1 cellular context compared by ENCODE assay signal in the genomic region with DNA sequence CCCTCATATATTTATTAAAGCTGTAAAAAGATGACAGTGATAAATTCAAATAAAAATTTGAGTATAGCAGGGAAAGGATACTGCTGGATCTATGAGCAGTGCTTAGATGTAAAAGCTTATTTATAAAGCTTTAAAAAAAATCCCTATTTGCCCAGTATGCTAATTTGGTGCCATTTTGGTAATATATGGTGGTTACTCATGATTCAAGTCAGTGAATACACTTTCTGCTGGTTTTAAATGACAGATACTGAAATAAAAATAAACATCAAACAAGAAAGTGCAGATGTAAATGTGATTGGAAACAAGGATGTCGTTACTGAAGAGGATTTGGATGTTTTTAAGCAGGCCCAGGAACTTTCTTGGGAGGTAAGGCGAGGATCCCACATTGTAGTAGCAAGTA.
TF ChIP-seq lines count a peak whose summit lies in the region.

No MANE protein-coding gene starts in this region.

TF ChIP-seq in GM12878, 131 proteins besides CTCF, POLR2A, EP300 and RAD21:
- TF ChIP-seq POU2F2 (IDR thresholded peaks at IDR 0.05; ENCODE audit: borderline replicate concordance, low read depth, low read length) (peak; percentile 22; the same call in 1 of the 3 replicates), POLR2AphosphoS5 (IDR thresholded peaks at IDR 0.05; ENCODE audit: low read length) (no peak), WRNIP1 (IDR thresholded peaks at IDR 0.05; ENCODE audit: borderline replicate concordance, low read depth, low read length) (no peak), TAF1 (IDR thresholded peaks at IDR 0.05; ENCODE audit: borderline replicate concordance, low read depth, low read length) (no peak), FOXM1 (IDR thresholded peaks at IDR 0.05; ENCODE audit: low read depth, low read length) (peak; percentile 35; the same call in 1 of the 2 replicates), MEF2A (IDR thresholded peaks at IDR 0.05; ENCODE audit: insufficient read depth, low read depth, low read length) (peak; percentile 62; the same call in 1 of the 2 replicates), SMC3 (IDR thresholded peaks at IDR 0.05; ENCODE audit: borderline replicate concordance, low read length) (no peak), ZNF217 (IDR thresholded peaks at IDR 0.05) (no peak), IKZF2 (IDR thresholded peaks at IDR 0.05) (no peak), PML (IDR thresholded peaks at IDR 0.05; ENCODE audit: low read length) (no peak), CREM (IDR thresholded peaks at IDR 0.05; ENCODE audit: low read depth) (no peak), RUNX3 (IDR thresholded peaks at IDR 0.05; ENCODE audit: low read length) (peak; percentile 73), ZNF207 (IDR thresholded peaks at IDR 0.05; ENCODE audit: borderline replicate concordance) (no peak), TCF7 (IDR thresholded peaks at IDR 0.05; ENCODE audit: borderline replicate concordance) (peak; percentile 66; the same call in 1 of the 2 replicates), EED (IDR thresholded peaks at IDR 0.05; ENCODE audit: low read depth) (no peak), JUND (IDR thresholded peaks at IDR 0.05; ENCODE audit: low read depth, low read length) (no peak), JUNB (IDR thresholded peaks at IDR 0.05) (0 out of 2 replicates have a peak, but pooled peaks have one; percentile 16), TBL1XR1 (IDR thresholded peaks at IDR 0.05; ENCODE audit: low read depth, low read length) (no peak), IKZF1 (conservative IDR thresholded peaks at IDR 0.05) (no peak), RAD51 (IDR thresholded peaks at IDR 0.05) (no peak), MXI1 (IDR thresholded peaks at IDR 0.05; ENCODE audit: low read depth, low read length) (0 out of 2 replicates have a peak, but pooled peaks have one; percentile 0), BHLHE40 (IDR thresholded peaks at IDR 0.05; ENCODE audit: borderline replicate concordance in 1 of 2, low read depth in 2 of 2, low read length in 1 of 2) (no peak), YBX1 (IDR thresholded peaks at IDR 0.05) (no peak), ZNF622 (IDR thresholded peaks at IDR 0.05) (no peak)
- TF ChIP-seq, protein P1, sequence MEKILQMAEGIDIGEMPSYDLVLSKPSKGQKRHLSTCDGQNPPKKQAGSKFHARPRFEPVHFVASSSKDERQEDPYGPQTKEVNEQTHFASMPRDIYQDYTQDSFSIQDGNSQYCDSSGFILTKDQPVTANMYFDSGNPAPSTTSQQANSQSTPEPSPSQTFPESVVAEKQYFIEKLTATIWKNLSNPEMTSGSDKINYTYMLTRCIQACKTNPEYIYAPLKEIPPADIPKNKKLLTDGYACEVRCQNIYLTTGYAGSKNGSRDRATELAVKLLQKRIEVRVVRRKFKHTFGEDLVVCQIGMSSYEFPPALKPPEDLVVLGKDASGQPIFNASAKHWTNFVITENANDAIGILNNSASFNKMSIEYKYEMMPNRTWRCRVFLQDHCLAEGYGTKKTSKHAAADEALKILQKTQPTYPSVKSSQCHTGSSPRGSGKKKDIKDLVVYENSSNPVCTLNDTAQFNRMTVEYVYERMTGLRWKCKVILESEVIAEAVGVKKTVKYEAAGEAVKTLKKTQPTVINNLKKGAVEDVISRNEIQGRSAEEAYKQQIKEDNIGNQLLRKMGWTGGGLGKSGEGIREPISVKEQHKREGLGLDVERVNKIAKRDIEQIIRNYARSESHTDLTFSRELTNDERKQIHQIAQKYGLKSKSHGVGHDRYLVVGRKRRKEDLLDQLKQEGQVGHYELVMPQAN (conservative IDR thresholded peaks at IDR 0.05): no peak
- TF ChIP-seq, protein P2, sequence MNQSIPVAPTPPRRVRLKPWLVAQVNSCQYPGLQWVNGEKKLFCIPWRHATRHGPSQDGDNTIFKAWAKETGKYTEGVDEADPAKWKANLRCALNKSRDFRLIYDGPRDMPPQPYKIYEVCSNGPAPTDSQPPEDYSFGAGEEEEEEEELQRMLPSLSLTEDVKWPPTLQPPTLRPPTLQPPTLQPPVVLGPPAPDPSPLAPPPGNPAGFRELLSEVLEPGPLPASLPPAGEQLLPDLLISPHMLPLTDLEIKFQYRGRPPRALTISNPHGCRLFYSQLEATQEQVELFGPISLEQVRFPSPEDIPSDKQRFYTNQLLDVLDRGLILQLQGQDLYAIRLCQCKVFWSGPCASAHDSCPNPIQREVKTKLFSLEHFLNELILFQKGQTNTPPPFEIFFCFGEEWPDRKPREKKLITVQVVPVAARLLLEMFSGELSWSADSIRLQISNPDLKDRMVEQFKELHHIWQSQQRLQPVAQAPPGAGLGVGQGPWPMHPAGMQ (IDR thresholded peaks at IDR 0.05; ENCODE audit: borderline replicate concordance): no peak
- TF ChIP-seq, protein P3, sequence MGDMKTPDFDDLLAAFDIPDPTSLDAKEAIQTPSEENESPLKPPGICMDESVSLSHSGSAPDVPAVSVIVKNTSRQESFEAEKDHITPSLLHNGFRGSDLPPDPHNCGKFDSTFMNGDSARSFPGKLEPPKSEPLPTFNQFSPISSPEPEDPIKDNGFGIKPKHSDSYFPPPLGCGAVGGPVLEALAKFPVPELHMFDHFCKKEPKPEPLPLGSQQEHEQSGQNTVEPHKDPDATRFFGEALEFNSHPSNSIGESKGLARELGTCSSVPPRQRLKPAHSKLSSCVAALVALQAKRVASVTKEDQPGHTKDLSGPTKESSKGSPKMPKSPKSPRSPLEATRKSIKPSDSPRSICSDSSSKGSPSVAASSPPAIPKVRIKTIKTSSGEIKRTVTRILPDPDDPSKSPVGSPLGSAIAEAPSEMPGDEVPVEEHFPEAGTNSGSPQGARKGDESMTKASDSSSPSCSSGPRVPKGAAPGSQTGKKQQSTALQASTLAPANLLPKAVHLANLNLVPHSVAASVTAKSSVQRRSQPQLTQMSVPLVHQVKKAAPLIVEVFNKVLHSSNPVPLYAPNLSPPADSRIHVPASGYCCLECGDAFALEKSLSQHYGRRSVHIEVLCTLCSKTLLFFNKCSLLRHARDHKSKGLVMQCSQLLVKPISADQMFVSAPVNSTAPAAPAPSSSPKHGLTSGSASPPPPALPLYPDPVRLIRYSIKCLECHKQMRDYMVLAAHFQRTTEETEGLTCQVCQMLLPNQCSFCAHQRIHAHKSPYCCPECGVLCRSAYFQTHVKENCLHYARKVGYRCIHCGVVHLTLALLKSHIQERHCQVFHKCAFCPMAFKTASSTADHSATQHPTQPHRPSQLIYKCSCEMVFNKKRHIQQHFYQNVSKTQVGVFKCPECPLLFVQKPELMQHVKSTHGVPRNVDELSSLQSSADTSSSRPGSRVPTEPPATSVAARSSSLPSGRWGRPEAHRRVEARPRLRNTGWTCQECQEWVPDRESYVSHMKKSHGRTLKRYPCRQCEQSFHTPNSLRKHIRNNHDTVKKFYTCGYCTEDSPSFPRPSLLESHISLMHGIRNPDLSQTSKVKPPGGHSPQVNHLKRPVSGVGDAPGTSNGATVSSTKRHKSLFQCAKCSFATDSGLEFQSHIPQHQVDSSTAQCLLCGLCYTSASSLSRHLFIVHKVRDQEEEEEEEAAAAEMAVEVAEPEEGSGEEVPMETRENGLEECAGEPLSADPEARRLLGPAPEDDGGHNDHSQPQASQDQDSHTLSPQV (IDR thresholded peaks at IDR 0.05): no peak
- TF ChIP-seq, protein P4, sequence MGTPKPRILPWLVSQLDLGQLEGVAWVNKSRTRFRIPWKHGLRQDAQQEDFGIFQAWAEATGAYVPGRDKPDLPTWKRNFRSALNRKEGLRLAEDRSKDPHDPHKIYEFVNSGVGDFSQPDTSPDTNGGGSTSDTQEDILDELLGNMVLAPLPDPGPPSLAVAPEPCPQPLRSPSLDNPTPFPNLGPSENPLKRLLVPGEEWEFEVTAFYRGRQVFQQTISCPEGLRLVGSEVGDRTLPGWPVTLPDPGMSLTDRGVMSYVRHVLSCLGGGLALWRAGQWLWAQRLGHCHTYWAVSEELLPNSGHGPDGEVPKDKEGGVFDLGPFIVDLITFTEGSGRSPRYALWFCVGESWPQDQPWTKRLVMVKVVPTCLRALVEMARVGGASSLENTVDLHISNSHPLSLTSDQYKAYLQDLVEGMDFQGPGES (IDR thresholded peaks at IDR 0.05): no peak
